Comparison of ENCODE assay signal across 9 cellular contexts in genomic region chr7:50068026-50068425, GRCh38. TPM values are rescaled to one million over a fixed set of nuclear protein-coding genes. Genes with fewer than 3 reads are reported as not detected.
DNase-seq lines count a peak whose midpoint lies in the region; ATAC-seq and TF ChIP-seq lines count a peak whose summit lies in the region.
"Had no signal": no experiment of that assay in that cellular context is flagged by ENCODE, and none has a peak within 500 bp of the region (broad histone marks: within the 10 kb centered on the region; RNA-seq: fewer than 3 reads in every experiment).

No MANE protein-coding gene starts in this region.

- H3K27ac ChIP-seq in CD4-positive, CD25-positive, alpha-beta regulatory T cell (ENCODE audit: insufficient read depth, low read length, poor library complexity, severe bottlenecking): no peak overlapping the region
- H3K27ac ChIP-seq in mammary epithelial cell (ENCODE audit: insufficient read depth, low read depth, low read length): no peak overlapping the region

- TF ChIP-seq CTCF in mammary epithelial cell (conservative IDR thresholded peaks at IDR 0.05 in 1 of 2, IDR thresholded peaks at IDR 0.05 in 1 of 2; ENCODE audit: extremely low read depth in 1 of 2, insufficient read depth in 1 of 2, low read depth in 1 of 2, low read length in 2 of 2): peak; percentile 45 to 57

- CTCF ChIA-PET in mammary epithelial cell (lab: Charles Lee; ENCODE audit: low non-redundant PET): no interaction called here
- CTCF ChIA-PET in activated CD8-positive, alpha-beta memory T cell treated with anti-CD3 and anti-CD28 coated beads, Interleukin-2, amount 10 ng/mL, durations not matched to agents 7 days and 5 days (lab: Charles Lee): interaction anchor here (1.5 kb wide), 1 partner anchor 43 kb away, joined by 3 read pairs; no protein-coding TSS in a partner anchor

- peaks cover under 1% of the 10 kb centered on the region for H3K27me3 ChIP-seq in CD4-positive, CD25-positive, alpha-beta regulatory T cell (ENCODE audit: control insufficient read depth, insufficient read depth, low read length)
- no peaks in the 10 kb centered on the region for H3K27me3 ChIP-seq in mammary epithelial cell (ENCODE audit: insufficient read depth, low read length)
- H3K27me3 ChIP-seq: heart left ventricle had no signal

- DNase-seq in CD4-positive, CD25-positive, alpha-beta regulatory T cell: peak in 1 of 3 donors; percentile 52
- peak; percentile 34 for DNase-seq in NCI-H510A (lab: John Stamatoyannopoulos, UW)
- peak; percentile 47 for DNase-seq in mammary epithelial cell
- DNase-seq in naive thymus-derived CD8-positive, alpha-beta T cell: peak in 7 of 10 donors; percentile 5 to 61 (median 16)
- DNase-seq in activated CD8-positive, alpha-beta memory T cell treated with anti-CD3 and anti-CD28 coated beads, Interleukin-2, amount 10 ng/mL, durations not matched to agents 7 days and 5 days: no peak
- DNase-seq: heart left ventricle had no signal

- no peaks in the 10 kb centered on the region for H3K36me3 Mint-ChIP-seq in CD4-positive, CD25-positive, alpha-beta regulatory T cell
- H3K36me3 Mint-ChIP-seq in naive thymus-derived CD8-positive, alpha-beta T cell: peaks cover 0 to 18% (median 16%) of the 10 kb centered on the region in 3 donors
- no peaks in the 10 kb centered on the region for H3K36me3 Mint-ChIP-seq in activated CD8-positive, alpha-beta memory T cell treated with anti-CD3 and anti-CD28 coated beads, Interleukin-2, amount 10 ng/mL, durations not matched to agents 7 days and 5 days

- intact Hi-C loops in mammary epithelial cell (cut with micrococcal nuclease): no loop called here

- dilution Hi-C loops in mammary epithelial cell (cut with HindIII; ENCODE audit: low sequenced_read_pairs): no loop called here

- peak; percentile 51 to 55 for ATAC-seq in CD4-positive, CD25-positive, alpha-beta regulatory T cell (ENCODE audit: low read depth in 2 of 2)
- ATAC-seq in GM18909 (IDR thresholded peaks at IDR 0.05; ENCODE audit: poor library complexity, unreplicated experiment): peak; percentile 61
- peak; percentile 59 to 69 for ATAC-seq in naive thymus-derived CD8-positive, alpha-beta T cell
- ATAC-seq in HG02852 (IDR thresholded peaks at IDR 0.05; ENCODE audit: unreplicated experiment): no peak
- no peak for ATAC-seq in activated CD8-positive, alpha-beta memory T cell treated with anti-CD3 and anti-CD28 coated beads, Interleukin-2, amount 10 ng/mL, durations not matched to agents 7 days and 5 days
- ATAC-seq in HG03108 (IDR thresholded peaks at IDR 0.05; ENCODE audit: unreplicated experiment): no peak

- in situ Hi-C loops in mammary epithelial cell (cut with MboI; ENCODE audit: low sequenced_read_pairs in 2 of 2): no loop called here

- peaks cover 20% of the 10 kb centered on the region for H3K4me1 ChIP-seq in CD4-positive, CD25-positive, alpha-beta regulatory T cell (ENCODE audit: control insufficient read depth, insufficient read depth, low read length, poor library complexity, severe bottlenecking)
- H3K4me1 ChIP-seq in mammary epithelial cell (ENCODE audit: insufficient read depth, low read length): peaks cover 11% of the 10 kb centered on the region

- no peaks in the 10 kb centered on the region for H3K79me2 ChIP-seq in mammary epithelial cell (ENCODE audit: insufficient read depth, low read length)

- H3K4me1 Mint-ChIP-seq in CD4-positive, CD25-positive, alpha-beta regulatory T cell: peaks cover 9 to 28% (median 17%) of the 10 kb centered on the region in 4 donors
- H3K4me1 Mint-ChIP-seq in naive thymus-derived CD8-positive, alpha-beta T cell: peaks cover 15 to 30% (median 25%) of the 10 kb centered on the region in 4 donors
- H3K4me1 Mint-ChIP-seq in activated CD8-positive, alpha-beta memory T cell treated with anti-CD3 and anti-CD28 coated beads, Interleukin-2, amount 10 ng/mL, durations not matched to agents 7 days and 5 days: peaks cover 13% of the 10 kb centered on the region

- peaks cover 9 to 16% of the 10 kb centered on the region in 2 experiments for H3K9me3 ChIP-seq in CD4-positive, CD25-positive, alpha-beta regulatory T cell (ENCODE audit: control insufficient read depth in 2 of 2, low read length in 2 of 2)
- no peaks in the 10 kb centered on the region for H3K9me3 ChIP-seq in mammary epithelial cell (replicated peaks; ENCODE audit: insufficient read depth, low read length)

- no peaks in the 10 kb centered on the region for H3K36me3 ChIP-seq in CD4-positive, CD25-positive, alpha-beta regulatory T cell (ENCODE audit: control insufficient read depth, insufficient read depth, low read length)
- no peaks in the 10 kb centered on the region for H3K36me3 ChIP-seq in mammary epithelial cell (ENCODE audit: insufficient read depth, low read length)
- H3K36me3 ChIP-seq: heart left ventricle had no signal

- H3K27ac Mint-ChIP-seq in CD4-positive, CD25-positive, alpha-beta regulatory T cell: peak overlapping the region; percentile 82 to 97 (median 95)
- peak overlapping the region; percentile 87 to 99 (median 96) for H3K27ac Mint-ChIP-seq in naive thymus-derived CD8-positive, alpha-beta T cell
- no peak overlapping the region for H3K27ac Mint-ChIP-seq in activated CD8-positive, alpha-beta memory T cell treated with anti-CD3 and anti-CD28 coated beads, Interleukin-2, amount 10 ng/mL, durations not matched to agents 7 days and 5 days

- peak overlapping the region; percentile 82 to 96 (median 90) for H3K4me3 Mint-ChIP-seq in CD4-positive, CD25-positive, alpha-beta regulatory T cell
- peak overlapping the region; percentile 80 to 98 (median 88) for H3K4me3 Mint-ChIP-seq in naive thymus-derived CD8-positive, alpha-beta T cell
- no peak overlapping the region for H3K4me3 Mint-ChIP-seq in activated CD8-positive, alpha-beta memory T cell treated with anti-CD3 and anti-CD28 coated beads, Interleukin-2, amount 10 ng/mL, durations not matched to agents 7 days and 5 days

- POLR2A ChIA-PET in naive thymus-derived CD8-positive, alpha-beta T cell (lab: Charles Lee): interaction anchor here (1.4 to 2.7 kb wide), 2 partner anchors 24 to 139 kb away, joined by 3 to 10 read pairs; no protein-coding TSS in a partner anchor

- no peaks in the 10 kb centered on the region for H4K20me1 ChIP-seq in mammary epithelial cell (ENCODE audit: insufficient read depth, low read length)

- WGBS in mammary epithelial cell (ENCODE audit: low coverage, missing lambda C conversion rate): 0% methylated on average over 2 of the region's 2 CpGs

- peak overlapping the region; percentile 92 for H3K4me3 ChIP-seq in CD4-positive, CD25-positive, alpha-beta regulatory T cell (ENCODE audit: low read depth, low read length)
- H3K4me3 ChIP-seq in mammary epithelial cell (replicated peaks in 1 of 3; ENCODE audit: insufficient read depth in 1 of 3, low read depth in 2 of 3, low read length in 3 of 3): peak overlapping the region in 1 of 3 experiments; percentile 41

- peak overlapping the region; percentile 89 for H3K4me2 ChIP-seq in mammary epithelial cell (ENCODE audit: insufficient read depth, low read depth, low read length)

- H3K9ac ChIP-seq in mammary epithelial cell (ENCODE audit: insufficient read depth, low read length): no peak overlapping the region

- peak overlapping the region; percentile 81 for H2AFZ ChIP-seq in mammary epithelial cell (ENCODE audit: low read depth, low read length)

- H3K9me3 Mint-ChIP-seq in CD4-positive, CD25-positive, alpha-beta regulatory T cell: peaks cover 0 to 17% (median 9%) of the 10 kb centered on the region in 7 donors
- H3K9me3 Mint-ChIP-seq in naive thymus-derived CD8-positive, alpha-beta T cell: peaks cover 2 to 34% (median 16%) of the 10 kb centered on the region in 9 donors
- H3K9me3 Mint-ChIP-seq in activated CD8-positive, alpha-beta memory T cell treated with anti-CD3 and anti-CD28 coated beads, Interleukin-2, amount 10 ng/mL, durations not matched to agents 7 days and 5 days (ENCODE audit: low read depth): peaks cover 3% of the 10 kb centered on the region

- BruUV-seq in mammary epithelial cell (replicated peaks; lab: Mats Ljungman, UMichigan): no TSS peak

- H3K27me3 Mint-ChIP-seq in CD4-positive, CD25-positive, alpha-beta regulatory T cell: no peaks in the 10 kb centered on the region
- H3K27me3 Mint-ChIP-seq in naive thymus-derived CD8-positive, alpha-beta T cell: peaks cover 0 to under 1% (median 0%) of the 10 kb centered on the region in 5 donors
- H3K27me3 Mint-ChIP-seq in activated CD8-positive, alpha-beta memory T cell treated with anti-CD3 and anti-CD28 coated beads, Interleukin-2, amount 10 ng/mL, durations not matched to agents 7 days and 5 days: peaks cover 4% of the 10 kb centered on the region

RNA-seq across cellular contexts. Expression of gene ZPBP, which starts 25.0 kb away (rescaled TPM):
- not detected for total RNA-seq in CD4-positive, CD25-positive, alpha-beta regulatory T cell
- polyA plus RNA-seq in CD4-positive, CD25-positive, alpha-beta regulatory T cell: under 1 TPM in 1 of 4 donors, not detected in 3; 0.28 TPM
- under 1 TPM in 1 of 2 donors, not detected in 1; 0.17 TPM for total RNA-seq in mammary epithelial cell
- polyA plus RNA-seq in mammary epithelial cell: not detected
- not detected for polyA minus RNA-seq in mammary epithelial cell
- not detected for total RNA-seq in naive thymus-derived CD8-positive, alpha-beta T cell
- polyA plus RNA-seq in naive thymus-derived CD8-positive, alpha-beta T cell: not detected
- total RNA-seq in activated CD8-positive, alpha-beta memory T cell treated with anti-CD3 and anti-CD28 coated beads, Interleukin-2, amount 10 ng/mL, durations not matched to agents 7 days and 5 days: not detected
- total RNA-seq: heart left ventricle had no signal
- polyA plus RNA-seq: heart left ventricle had no signal

Comparison
In these comparisons a context has a peak if more than half of its experiments do, and no peak if none do; other contexts are left out.
1. ATAC-seq: peak in CD4-positive, CD25-positive, alpha-beta regulatory T cell (2 of 2), GM18909 (single experiment) and naive thymus-derived CD8-positive, alpha-beta T cell (2 of 2); none in HG02852 (single experiment), activated CD8-positive, alpha-beta memory T cell treated with anti-CD3 and anti-CD28 coated beads, Interleukin-2, amount 10 ng/mL, durations not matched to agents 7 days and 5 days (single experiment) and HG03108 (single experiment).